In the genomic region with DNA sequence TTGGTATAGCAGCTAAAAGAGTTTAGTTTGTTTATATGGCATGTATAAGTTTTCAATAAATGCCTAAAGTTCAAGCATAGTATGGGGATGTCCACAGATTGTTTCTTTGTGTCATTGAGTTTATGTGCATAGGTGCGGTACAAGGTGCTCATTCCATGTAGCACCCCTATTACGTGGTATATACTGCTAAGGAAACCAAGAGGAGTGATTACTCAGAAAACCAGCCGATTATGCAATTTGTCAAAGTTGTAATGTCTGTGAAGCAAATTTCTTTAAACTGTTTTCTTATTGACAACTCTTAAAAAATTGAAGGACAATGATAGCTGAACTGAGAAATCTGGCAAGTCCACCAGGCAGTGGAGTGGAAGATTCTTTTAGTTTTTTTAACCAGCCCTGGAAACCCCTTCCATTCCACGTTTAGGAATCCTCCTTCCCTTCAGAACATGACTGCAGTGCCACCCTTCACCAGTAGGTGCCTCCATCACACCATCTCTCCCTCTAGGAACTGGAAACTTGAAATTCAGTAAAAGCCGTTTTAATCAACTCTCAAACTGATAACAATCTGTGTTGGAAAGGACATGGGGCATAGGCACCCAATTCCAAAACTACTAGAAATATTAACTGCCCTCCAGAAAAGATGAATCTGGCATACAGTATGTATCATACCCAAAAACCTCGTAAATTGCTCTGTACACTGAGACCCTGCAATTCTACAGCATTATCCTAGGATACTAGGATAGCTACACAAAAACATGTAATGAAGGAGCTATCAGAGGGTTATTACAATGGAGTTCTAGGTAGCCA, we compare ENCODE assay signal across 8 cellular contexts. TPM values are rescaled to one million over a fixed set of nuclear protein-coding genes. Genes with fewer than 3 reads are reported as not detected.
DNase-seq lines count a peak whose midpoint lies in the region; ATAC-seq, FAIRE-seq and TF ChIP-seq lines count a peak whose summit lies in the region.

No MANE protein-coding gene starts in this region.

- TF ChIP-seq RAD21 in A549 (conservative IDR thresholded peaks at IDR 0.05 in 1 of 2, IDR thresholded peaks at IDR 0.05 in 1 of 2) = peak; percentile 97 to 98

- H3K4me2 ChIP-seq in A549 = peak overlapping the region; percentile 1; the same call in 1 of the 3 replicates

- no peaks in the 10 kb centered on the region for H3K27me3 ChIP-seq in dorsolateral prefrontal cortex

- intact Hi-C loops in dorsolateral prefrontal cortex (cut with DNase I) = loop anchor here (2.0 to 5.0 kb wide), 2 partner anchors 233 kb away; no protein-coding TSS in a partner anchor

- H3K4me3 ChIP-seq in A549 (no peak overlapping the region), dorsolateral prefrontal cortex (no peak overlapping the region)

- WGBS in A549 (ENCODE audit: missing lambda C conversion rate) = 36% methylated on average over 6 of the region's 6 CpGs

- TF ChIP-seq POLR2A in A549 (IDR thresholded peaks at IDR 0.05; ENCODE audit: low read length) = no peak
- TF ChIP-seq POLR2A in GM12891 (IDR thresholded peaks at IDR 0.05; ENCODE audit: low read depth, low read length) = no peak

- CTCF ChIA-PET in A549 (lab: Yijun Ruan, JAX) = interaction anchor here (0.6 to 6.3 kb wide), 82 partner anchors 8 to 1474 kb away, joined by 3 to 66 read pairs (median 4); partner anchors contain the start of genes CRYM, DCUN1D3, ERI2 and LDAF1

- TF ChIP-seq CTCF in A549 (IDR thresholded peaks at IDR 0.05) (peak; percentile 95), dorsolateral prefrontal cortex (IDR thresholded peaks at IDR 0.05 in 54 of 56, conservative IDR thresholded peaks at IDR 0.05 in 2 of 56; ENCODE audit: low read depth in 1 of 56, partially characterized antibody in 56 of 56) (peak; percentile 91 to 100 (median 98))

- no peak for TF ChIP-seq EP300 in A549 (IDR thresholded peaks at IDR 0.05)

- H3K27ac ChIP-seq in A549 (peak overlapping the region; percentile 35 to 78; a peak in 2 of 6 replicates), dorsolateral prefrontal cortex (no peak overlapping the region)

- peaks cover 49% of the 10 kb centered on the region for H3K4me1 ChIP-seq in A549

- POLR2A ChIA-PET in A549 (lab: Yijun Ruan, JAX) = interaction anchor here (0.5 kb wide), 1 partner anchor 51 kb away, joined by 4 read pairs; the partner anchor contains the start of genes DCUN1D3 and LYRM1

- FAIRE-seq in A549 (lab: Jason Lieb, UNC) (peak; percentile 90), GM12891 (lab: Jason Lieb, UNC) (peak; percentile 87)

- DNase-seq in A549 (ENCODE audit: low read depth in 1 of 2, low spot score in 1 of 2) = peak; percentile 26 to 66
- no peak for DNase-seq in GM12891 (ENCODE audit: insufficient read length, low spot score)
- DNase-seq in NCI-H460 (ENCODE audit: extremely low read depth, low read depth) = peak; percentile 66
- DNase-seq in activated CD4-positive, alpha-beta T cell treated with anti-CD3 and anti-CD28 coated beads, Interleukin-2, amount 50 U/mL, for 4 hours = peak; percentile 60 to 65
- peak; percentile 59 to 80 (median 69) for DNase-seq in dorsolateral prefrontal cortex
- DNase-seq in medulla oblongata (ENCODE audit: extremely low spot score) = peak; percentile 86
- DNase-seq in stimulated activated CD8-positive, alpha-beta memory T cell treated with anti-CD3 and anti-CD28 coated beads, Interleukin-12 subunit alpha, Interleukin-12 subunit beta, amount 100 ng/mL, for 4 hours (ENCODE audit: low read depth) = peak; percentile 28

- H3K9me3 ChIP-seq in A549 = no peaks in the 10 kb centered on the region

- ATAC-seq in A549 (peak; percentile 65 to 67; a peak in 4 of 6 replicates), HG02642 (IDR thresholded peaks at IDR 0.05; ENCODE audit: poor library complexity, unreplicated experiment) (no peak)

TF ChIP-seq in A549, 52 proteins besides CTCF, POLR2A, EP300 and RAD21:
- TF ChIP-seq SMC3 (IDR thresholded peaks at IDR 0.05) (peak; percentile 91), MAFK (IDR thresholded peaks at IDR 0.05; ENCODE audit: partially characterized antibody) (peak; percentile 85), CBX8 (IDR thresholded peaks at IDR 0.05) (no peak), FOXS1 (CRISPR knock-in tag; IDR thresholded peaks at IDR 0.05) (no peak), RNF2 (IDR thresholded peaks at IDR 0.05; ENCODE audit: borderline replicate concordance, low read depth) (no peak), EHMT2 (IDR thresholded peaks at IDR 0.05; ENCODE audit: low read depth) (no peak), CEBPB (IDR thresholded peaks at IDR 0.05) (peak; percentile 26 to 37; a peak in 2 of 4 replicates)

TF ChIP-seq in GM12891, 5 proteins besides CTCF, POLR2A, EP300 and RAD21:
- no peak for TF ChIP-seq POU2F2 (IDR thresholded peaks at IDR 0.05; ENCODE audit: low read depth, low read length)
- no peak for TF ChIP-seq TAF1 (IDR thresholded peaks at IDR 0.05; ENCODE audit: low read depth, low read length)
- no peak for TF ChIP-seq POLR2AphosphoS5 (IDR thresholded peaks at IDR 0.05; ENCODE audit: low read depth, low read length)
- TF ChIP-seq PAX5 (IDR thresholded peaks at IDR 0.05; ENCODE audit: insufficient read depth, low read length, severe bottlenecking) = no peak
- no peak for TF ChIP-seq SPI1 (IDR thresholded peaks at IDR 0.05; ENCODE audit: low read depth, low read length)
TF ChIP-seq in GM12891: peak in this region for 0.

RNA-seq across cellular contexts. Expression of gene REXO5, which starts 43.5 kb away (rescaled TPM):
- polyA plus RNA-seq in A549 (2011; rRNA removed) = 5.1 and 5.2 TPM in 2 replicates
- 2.3 TPM in 2 replicates for polyA plus RNA-seq in A549 (2012; cell fraction: cytosol; rRNA removed)
- 3.2 and 4.1 TPM in 2 replicates for polyA plus RNA-seq in A549 (2012; cell fraction: nucleus; rRNA removed)
- polyA plus RNA-seq in A549 (2017; fragmentation: RNase III; extraction: RNeasy Plus Mini Kit Qiagen cat#74134 plus additional on column Dnase treatment) = 3.8 to 4.2 TPM (median 4.0 TPM) in 3 replicates
- 2.2 and 2.9 TPM in 2 replicates for polyA minus RNA-seq in A549 (2011; rRNA and poly(A)+ RNA removed)
- 8.8 TPM for polyA plus RNA-seq in GM12891 (2012; ENCODE audit: low read depth, missing spikeins)
- 6.1 and 6.5 TPM in 2 replicates for total RNA-seq in NCI-H460 (2014; rRNA removed; shearing (Covaris generic))
- 25.0 and 25.1 TPM in 2 replicates for polyA plus RNA-seq in NCI-H460 (2014; cell fraction: nucleus; rRNA removed)
- 1 to 10 TPM; 1.6 to 9.0 (median 4.8) TPM for total RNA-seq in dorsolateral prefrontal cortex

RNA-seq across cellular contexts. Expression of gene ERI2, which starts 43.5 kb away (rescaled TPM):
- polyA plus RNA-seq in A549 (2011; rRNA removed) = 21.0 and 25.1 TPM in 2 replicates
- polyA plus RNA-seq in A549 (2012; cell fraction: cytosol; rRNA removed) = 4.7 and 6.2 TPM in 2 replicates
- polyA plus RNA-seq in A549 (2012; cell fraction: nucleus; rRNA removed) = 7.0 and 7.9 TPM in 2 replicates
- polyA plus RNA-seq in A549 (2017; fragmentation: RNase III; extraction: RNeasy Plus Mini Kit Qiagen cat#74134 plus additional on column Dnase treatment) = 14.4 to 19.3 TPM (median 15.9 TPM) in 3 replicates
- polyA minus RNA-seq in A549 (2011; rRNA and poly(A)+ RNA removed) = 7.0 and 7.3 TPM in 2 replicates
- polyA plus RNA-seq in GM12891 (2012; ENCODE audit: low read depth, missing spikeins) = 9.5 TPM
- total RNA-seq in NCI-H460 (2014; rRNA removed; shearing (Covaris generic)) = 29.1 and 38.4 TPM in 2 replicates
- polyA plus RNA-seq in NCI-H460 (2014; cell fraction: nucleus; rRNA removed) = 45.9 and 54.3 TPM in 2 replicates
- 10 to 100 TPM; 10.9 to 36.9 (median 19.8) TPM for total RNA-seq in dorsolateral prefrontal cortex

RNA-seq across cellular contexts. Expression of gene DCUN1D3, which starts 50.4 kb away (rescaled TPM):
- polyA plus RNA-seq in A549 (2011; rRNA removed) (7.2 and 7.5 TPM in 2 replicates), A549 (2017; fragmentation: RNase III; extraction: RNeasy Plus Mini Kit Qiagen cat#74134 plus additional on column Dnase treatment) (5.2 to 5.9 TPM (median 5.9 TPM) in 3 replicates)
- 2.1 and 2.3 TPM in 2 replicates for polyA plus RNA-seq in A549 (2012; cell fraction: cytosol; rRNA removed)
- 2.0 and 3.5 TPM in 2 replicates for polyA plus RNA-seq in A549 (2012; cell fraction: nucleus; rRNA removed)
- polyA minus RNA-seq in A549 (2011; rRNA and poly(A)+ RNA removed) = 16.4 and 17.8 TPM in 2 replicates
- polyA plus RNA-seq in GM12891 (2012; ENCODE audit: low read depth, missing spikeins) = 1.9 TPM
- 10.0 and 10.1 TPM in 2 replicates for total RNA-seq in NCI-H460 (2014; rRNA removed; shearing (Covaris generic))
- 2.8 and 4.0 TPM in 2 replicates for polyA plus RNA-seq in NCI-H460 (2014; cell fraction: nucleus; rRNA removed)
- 10 to 100 TPM in 119 of 120 experiments, 1 to 10 TPM in 1; 9.7 to 23.3 (median 14.8) TPM for total RNA-seq in dorsolateral prefrontal cortex

RNA-seq across cellular contexts. Expression of gene LYRM1, which starts 50.8 kb away (rescaled TPM):
- polyA plus RNA-seq in A549 (2011; rRNA removed) (37.8 and 44.0 TPM in 2 replicates), A549 (2017; fragmentation: RNase III; extraction: RNeasy Plus Mini Kit Qiagen cat#74134 plus additional on column Dnase treatment) (38.6 to 48.8 TPM (median 40.6 TPM) in 3 replicates)
- polyA plus RNA-seq in A549 (2012; cell fraction: cytosol; rRNA removed) = 16.6 and 17.7 TPM in 2 replicates
- polyA plus RNA-seq in A549 (2012; cell fraction: nucleus; rRNA removed) = 3.8 and 6.5 TPM in 2 replicates
- polyA minus RNA-seq in A549 (2011; rRNA and poly(A)+ RNA removed) = 9.4 and 12.8 TPM in 2 replicates
- 32.4 TPM for polyA plus RNA-seq in GM12891 (2012; ENCODE audit: low read depth, missing spikeins)
- 72.7 and 74.2 TPM in 2 replicates for total RNA-seq in NCI-H460 (2014; rRNA removed; shearing (Covaris generic))
- polyA plus RNA-seq in NCI-H460 (2014; cell fraction: nucleus; rRNA removed) = 36.4 and 60.3 TPM in 2 replicates
- total RNA-seq in dorsolateral prefrontal cortex = 10 to 100 TPM; 15.4 to 38.4 (median 24.8) TPM

Comparison
In these comparisons a context has a peak if more than half of its experiments do, and no peak if none do; other contexts are left out.
1. H3K27ac ChIP-seq: peak in A549 (2 of 2); none in dorsolateral prefrontal cortex (0 of 59).